ENCODE assay signal across 21 cellular contexts in genomic region chr13:52961196-52961845, GRCh38.
"Had no signal": no experiment of that assay in that cellular context is flagged by ENCODE, and none has a peak within 500 bp of the region (broad histone marks: within the 10 kb centered on the region; RNA-seq: fewer than 3 reads in every experiment).

No MANE protein-coding gene starts in this region.

- H3K4me3 Mint-ChIP-seq: activated T-cell treated with anti-CD3 and anti-CD28 coated beads, Interleukin-2, amount 50 U/mL, for 72 hours; natural killer cell; stimulated activated naive CD8-positive, alpha-beta T cell treated with anti-CD3 and anti-CD28 coated beads, Interleukin-15, amount 100 ng/mL, for 72 hours had no signal

- FAIRE-seq: endothelial cell of umbilical vein had no signal

- H3K9me3 ChIP-seq: body of pancreas, esophagus squamous epithelium, psoas muscle, right lobe of liver, upper lobe of left lung had no signal

- H3K36me3 ChIP-seq: esophagus squamous epithelium, right lobe of liver, upper lobe of left lung had no signal

- H3K4me2 ChIP-seq: smooth muscle cell had no signal

- ATAC-seq: activated naive CD4-positive, alpha-beta T cell treated with anti-CD3 and anti-CD28 coated beads, Interleukin-2, amount 50 U/mL, for 72 hours; activated T-cell treated with anti-CD3 and anti-CD28 coated beads, Interleukin-2, amount 50 U/mL, for 72 hours; body of pancreas; left ventricle myocardium superior; natural killer cell; psoas muscle; right lobe of liver; stimulated activated naive CD8-positive, alpha-beta T cell treated with anti-CD3 and anti-CD28 coated beads, Interleukin-15, amount 100 ng/mL, for 72 hours had no signal

- H3K27me3 ChIP-seq: body of pancreas, right lobe of liver, upper lobe of left lung had no signal

- H3K36me3 Mint-ChIP-seq: activated naive CD4-positive, alpha-beta T cell treated with anti-CD3 and anti-CD28 coated beads, Interleukin-2, amount 50 U/mL, for 72 hours; natural killer cell had no signal

- H3K9me3 Mint-ChIP-seq: activated naive CD4-positive, alpha-beta T cell treated with anti-CD3 and anti-CD28 coated beads, Interleukin-2, amount 50 U/mL, for 72 hours; activated T-cell treated with anti-CD3 and anti-CD28 coated beads, Interleukin-2, amount 50 U/mL, for 72 hours; natural killer cell; stimulated activated naive CD8-positive, alpha-beta T cell treated with anti-CD3 and anti-CD28 coated beads, Interleukin-15, amount 100 ng/mL, for 72 hours had no signal

- H3K27ac ChIP-seq: body of pancreas, coronary artery, esophagus squamous epithelium, psoas muscle, right lobe of liver, upper lobe of left lung had no signal

- H3K27me3 Mint-ChIP-seq: stimulated activated naive CD8-positive, alpha-beta T cell treated with anti-CD3 and anti-CD28 coated beads, Interleukin-15, amount 100 ng/mL, for 72 hours had no signal

- H3K4me1 ChIP-seq: body of pancreas, esophagus squamous epithelium, psoas muscle, right lobe of liver, upper lobe of left lung had no signal

- H3K4me1 Mint-ChIP-seq: natural killer cell; stimulated activated naive CD8-positive, alpha-beta T cell treated with anti-CD3 and anti-CD28 coated beads, Interleukin-15, amount 100 ng/mL, for 72 hours had no signal

- H3K27ac Mint-ChIP-seq: activated naive CD4-positive, alpha-beta T cell treated with anti-CD3 and anti-CD28 coated beads, Interleukin-2, amount 50 U/mL, for 72 hours; activated T-cell treated with anti-CD3 and anti-CD28 coated beads, Interleukin-2, amount 50 U/mL, for 72 hours; natural killer cell; stimulated activated naive CD8-positive, alpha-beta T cell treated with anti-CD3 and anti-CD28 coated beads, Interleukin-15, amount 100 ng/mL, for 72 hours had no signal

- DNase-seq: activated CD4-positive, alpha-beta T cell treated with anti-CD3 and anti-CD28 coated beads for 48 hours; activated CD8-positive, alpha-beta memory T cell treated with anti-CD3 and anti-CD28 coated beads, Interleukin-2, amount 50 U/mL, for 48 hours; activated gamma-delta T cell; activated T-cell treated with anti-CD3 and anti-CD28 coated beads, Interleukin-2, amount 50 U/mL, for 72 hours; amygdala; body of pancreas; central memory CD4-positive, alpha-beta T cell; effector CD4-positive, alpha-beta T cell; esophagus squamous epithelium; hippocampal formation; left ventricle myocardium superior; mesenchymal stem cell; natural killer cell; psoas muscle; right lobe of liver; stimulated activated naive CD8-positive, alpha-beta T cell treated with anti-CD3 and anti-CD28 coated beads, Interleukin-15, amount 100 ng/mL, for 72 hours; upper lobe of left lung had no signal

- H3K4me3 ChIP-seq: body of pancreas, coronary artery, esophagus squamous epithelium, psoas muscle, right lobe of liver, smooth muscle cell, upper lobe of left lung had no signal
